In the genomic region with DNA sequence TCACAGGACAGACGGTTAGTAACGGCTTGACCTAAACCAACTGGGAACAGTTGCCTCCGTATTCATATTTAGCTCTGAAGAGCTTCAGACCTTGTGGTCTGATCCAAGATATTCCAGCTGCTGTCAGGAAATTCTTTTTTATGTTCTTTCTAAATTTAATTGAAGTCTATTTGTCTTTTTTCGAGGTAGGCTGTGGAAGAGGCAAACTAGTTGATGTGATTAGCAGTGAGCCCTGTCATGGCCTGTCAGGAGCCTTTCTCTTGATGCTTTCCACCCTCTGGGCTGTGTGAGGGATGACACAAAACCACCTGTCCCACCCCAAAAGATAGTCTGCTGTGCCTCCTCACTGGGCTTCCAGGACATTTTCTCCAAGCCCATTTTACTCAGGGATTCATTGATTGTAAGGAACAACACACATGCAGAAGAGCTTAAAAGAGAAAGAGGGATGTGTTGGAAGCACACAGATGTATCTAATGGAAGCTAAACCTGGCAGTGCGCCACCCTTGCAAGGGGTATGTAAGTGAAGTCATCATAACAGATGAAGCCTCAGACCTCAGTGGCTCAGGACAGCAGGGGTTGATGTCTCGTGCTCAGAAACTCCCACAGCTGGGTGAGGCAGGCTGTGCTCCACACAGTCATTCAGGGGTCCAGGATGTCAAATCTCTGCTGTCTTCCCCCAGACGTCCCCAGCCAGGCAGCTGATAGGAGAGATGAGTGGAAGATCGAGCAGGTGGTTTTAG, we compare ENCODE assay signal across 19 cellular contexts.
DNase-seq lines count a peak whose midpoint lies in the region; ATAC-seq and TF ChIP-seq lines count a peak whose summit lies in the region.
"Had no signal": no experiment of that assay in that cellular context is flagged by ENCODE, and none has a peak within 500 bp of the region (broad histone marks: within the 10 kb centered on the region; RNA-seq: fewer than 3 reads in every experiment).

No MANE protein-coding gene starts in this region.

- no peaks in the 10 kb centered on the region for H3K9me3 ChIP-seq in testis
- no peaks in the 10 kb centered on the region for H3K9me3 ChIP-seq in esophagus squamous epithelium
- H3K9me3 ChIP-seq: BLaER1 had no signal

- peaks cover 11% of the 10 kb centered on the region for H3K27me3 Mint-ChIP-seq in glutamatergic neuron (ENCODE audit: unreplicated experiment)

- H3K27me3 ChIP-seq in testis, result no peaks in the 10 kb centered on the region
- H3K27me3 ChIP-seq in esophagus squamous epithelium, result no peaks in the 10 kb centered on the region
- H3K27me3 ChIP-seq: BLaER1 had no signal

- H3K9me3 Mint-ChIP-seq in glutamatergic neuron (ENCODE audit: unreplicated experiment), result peaks cover 9% of the 10 kb centered on the region
- H3K9me3 Mint-ChIP-seq: CD8-positive, alpha-beta T cell had no signal

- H3K4me1 ChIP-seq in testis, result peaks cover 29% of the 10 kb centered on the region
- H3K4me1 ChIP-seq in esophagus squamous epithelium, result no peaks in the 10 kb centered on the region

- peak overlapping the region; percentile 94 for H3K27ac Mint-ChIP-seq in glutamatergic neuron (ENCODE audit: unreplicated experiment)
- H3K27ac Mint-ChIP-seq: CD8-positive, alpha-beta T cell had no signal

- H3K36me3 ChIP-seq in testis (ENCODE audit: low read depth, missing control alignments) (no peaks in the 10 kb centered on the region), esophagus squamous epithelium (no peaks in the 10 kb centered on the region)
- H3K36me3 ChIP-seq: BLaER1 had no signal

- peaks cover 3% of the 10 kb centered on the region for H3K36me3 Mint-ChIP-seq in glutamatergic neuron (ENCODE audit: unreplicated experiment)
- H3K36me3 Mint-ChIP-seq: CD8-positive, alpha-beta T cell had no signal

- peak overlapping the region; percentile 77 for H3K4me3 Mint-ChIP-seq in glutamatergic neuron (ENCODE audit: unreplicated experiment)
- H3K4me3 Mint-ChIP-seq: CD8-positive, alpha-beta T cell had no signal

- TF ChIP-seq CTCF in glutamatergic neuron (IDR thresholded peaks at IDR 0.05; ENCODE audit: partially characterized antibody, unreplicated experiment) (no peak), testis (IDR thresholded peaks at IDR 0.05) (no peak), esophagus squamous epithelium (IDR thresholded peaks at IDR 0.05) (no peak)

- WGBS in testis, 2 donors, result 74 to 80% methylated on average over 8 of the region's 8 CpGs
- 70 to 79% methylated on average over 7 to 8 of the region's 8 CpGs for WGBS in esophagus squamous epithelium, 2 donors

- peaks cover 78% of the 10 kb centered on the region for H3K4me1 Mint-ChIP-seq in glutamatergic neuron (ENCODE audit: low read depth, unreplicated experiment)

- DNase-seq in NCI-H2171 treated with DMSO at 0.1 percent for 48 hours (lab: John Stamatoyannopoulos, UW) (peak; percentile 15), NCI-H2171 (lab: John Stamatoyannopoulos, UW) (no peak), NCI-H69 (lab: John Stamatoyannopoulos, UW) (peak; percentile 56), glutamatergic neuron (no peak), testis (no peak), SW480 (ENCODE audit: low spot score) (no peak), esophagus squamous epithelium (lab: John Stamatoyannopoulos, UW) (no peak)
- DNase-seq: 8988T; CD8-positive, alpha-beta T cell; IMR-90; Kasumi-1; NCI-H1105; NCI-H1694; NCI-H2107; NCI-H748 treated with DMSO at 0.1 percent for 48 hours; OCI-M1; RPMI8226 had no signal

- intact Hi-C loops in testis (cut with DNase I; ENCODE audit: low total_unique reads), result no loop called here
- intact Hi-C loops in esophagus squamous epithelium (cut with DNase I), result no loop called here

- H3K27ac ChIP-seq in testis (peak overlapping the region; percentile 59 to 86), esophagus squamous epithelium (no peak overlapping the region)
- H3K27ac ChIP-seq: BLaER1 had no signal

- no peak for TF ChIP-seq POLR2A in testis (IDR thresholded peaks at IDR 0.05)
- TF ChIP-seq POLR2A in esophagus squamous epithelium (IDR thresholded peaks at IDR 0.05), result no peak

- H3K4me3 ChIP-seq in testis (no peak overlapping the region), esophagus squamous epithelium (no peak overlapping the region)
- H3K4me3 ChIP-seq: BLaER1 had no signal

- ATAC-seq in GM18867 (IDR thresholded peaks at IDR 0.05; ENCODE audit: unreplicated experiment), result no peak
- ATAC-seq: CD8-positive, alpha-beta T cell had no signal

Comparison
In these comparisons a context has a peak if more than half of its experiments do, and no peak if none do; other contexts are left out.
1. DNase-seq: peak in NCI-H2171 treated with DMSO at 0.1 percent for 48 hours (single experiment) and NCI-H69 (single experiment); none in NCI-H2171 (single experiment), glutamatergic neuron (single experiment), testis (single experiment), SW480 (single experiment) and esophagus squamous epithelium (single experiment).
2. H3K27ac ChIP-seq: peak in testis (2 of 2); none in esophagus squamous epithelium (0 of 4).